31 cellular contexts compared by ENCODE assay signal in genomic region chr15:78917888-78918287, GRCh38.
"Had no signal": no experiment of that assay in that cellular context is flagged by ENCODE, and none has a peak within 500 bp of the region (broad histone marks: within the 10 kb centered on the region; RNA-seq: fewer than 3 reads in every experiment).

No MANE protein-coding gene starts in this region.

- ATAC-seq: activated CD8-positive, alpha-beta memory T cell treated with anti-CD3 and anti-CD28 coated beads, Interleukin-2, amount 10 ng/mL, durations not matched to agents 7 days and 5 days; activated CD8-positive, alpha-beta T cell treated with anti-CD3 and anti-CD28 coated beads, Interleukin-2, amount 10 ng/mL, durations not matched to agents 7 days and 5 days; activated naive CD4-positive, alpha-beta T cell treated with anti-CD3 and anti-CD28 coated beads, Interleukin-2, amount 50 U/mL, for 72 hours; gastrocnemius medialis; left colon; naive thymus-derived CD4-positive, alpha-beta T cell; stimulated activated memory B cell treated with anti-CD40 and anti-IgM and Interleukin-4, amounts not matched to agents 10 μg/mL and 1 μg/mL and 100 μg/mL, for 72 hours; stimulated activated naive CD8-positive, alpha-beta T cell treated with anti-CD3 and anti-CD28 coated beads, Interleukin-15, amount 100 ng/mL, for 72 hours; upper lobe of right lung had no signal

- FAIRE-seq: bronchial epithelial cell, endometrium, kidney, TTC549 had no signal

- H3K9me3 ChIP-seq: gastrocnemius medialis, upper lobe of right lung had no signal

- H3K27me3 Mint-ChIP-seq: activated CD4-positive, alpha-beta T cell treated with anti-CD3 and anti-CD28 coated beads, Interleukin-2, amount 10 ng/mL, durations not matched to agents 7 days and 5 days; activated CD8-positive, alpha-beta memory T cell treated with anti-CD3 and anti-CD28 coated beads, Interleukin-2, amount 10 ng/mL, durations not matched to agents 7 days and 5 days; central memory CD8-positive, alpha-beta T cell; naive thymus-derived CD4-positive, alpha-beta T cell; stimulated activated memory B cell treated with anti-CD40 and anti-IgM and Interleukin-4, amounts not matched to agents 10 μg/mL and 1 μg/mL and 100 μg/mL, for 72 hours; stimulated activated naive CD8-positive, alpha-beta T cell treated with anti-CD3 and anti-CD28 coated beads, Interleukin-15, amount 100 ng/mL, for 72 hours had no signal

- H3K4me3 ChIP-seq: gastrocnemius medialis, neural progenitor cell, smooth muscle cell, upper lobe of right lung had no signal

- H3K9me3 Mint-ChIP-seq: activated CD4-positive, alpha-beta T cell treated with anti-CD3 and anti-CD28 coated beads, Interleukin-2, amount 10 ng/mL, durations not matched to agents 7 days and 5 days; activated naive CD4-positive, alpha-beta T cell treated with anti-CD3 and anti-CD28 coated beads, Interleukin-2, amount 50 U/mL, for 72 hours; central memory CD8-positive, alpha-beta T cell; neural progenitor cell; stimulated activated memory B cell treated with anti-CD40 and anti-IgM and Interleukin-4, amounts not matched to agents 10 μg/mL and 1 μg/mL and 100 μg/mL, for 72 hours; stimulated activated naive CD8-positive, alpha-beta T cell treated with anti-CD3 and anti-CD28 coated beads, Interleukin-15, amount 100 ng/mL, for 72 hours had no signal

- H3K27ac ChIP-seq: neural progenitor cell, upper lobe of right lung, VCaP had no signal

- H3K36me3 ChIP-seq: neural progenitor cell had no signal

- H3K27ac Mint-ChIP-seq: activated CD4-positive, alpha-beta T cell treated with anti-CD3 and anti-CD28 coated beads, Interleukin-2, amount 10 ng/mL, durations not matched to agents 7 days and 5 days; activated CD8-positive, alpha-beta memory T cell treated with anti-CD3 and anti-CD28 coated beads, Interleukin-2, amount 10 ng/mL, durations not matched to agents 7 days and 5 days; activated CD8-positive, alpha-beta T cell treated with anti-CD3 and anti-CD28 coated beads, Interleukin-2, amount 10 ng/mL, durations not matched to agents 7 days and 5 days; activated naive CD4-positive, alpha-beta T cell treated with anti-CD3 and anti-CD28 coated beads, Interleukin-2, amount 50 U/mL, for 72 hours; neural progenitor cell; stimulated activated memory B cell treated with anti-CD40 and anti-IgM and Interleukin-4, amounts not matched to agents 10 μg/mL and 1 μg/mL and 100 μg/mL, for 72 hours; stimulated activated naive CD8-positive, alpha-beta T cell treated with anti-CD3 and anti-CD28 coated beads, Interleukin-15, amount 100 ng/mL, for 72 hours had no signal

- H3K4me1 ChIP-seq: neural progenitor cell had no signal

- H3K4me1 Mint-ChIP-seq: activated CD4-positive, alpha-beta T cell treated with anti-CD3 and anti-CD28 coated beads, Interleukin-2, amount 10 ng/mL, durations not matched to agents 7 days and 5 days had no signal

- DNase-seq: activated CD4-positive, alpha-beta T cell treated with anti-CD3 and anti-CD28 coated beads, Interleukin-2, amount 10 ng/mL, durations not matched to agents 7 days and 5 days; activated CD4-positive, CD25-positive, alpha-beta regulatory T cell treated with anti-CD3 and anti-CD28 coated beads, Interleukin-2, amount 50 U/mL, for 72 hours; activated CD8-positive, alpha-beta memory T cell treated with anti-CD3 and anti-CD28 coated beads, Interleukin-2, amount 10 ng/mL, durations not matched to agents 7 days and 5 days; activated CD8-positive, alpha-beta T cell treated with anti-CD3 and anti-CD28 coated beads, Interleukin-2, amount 10 ng/mL, durations not matched to agents 7 days and 5 days; activated naive CD4-positive, alpha-beta T cell; activated T-cell treated with anti-CD3 and anti-CD28 coated beads, Interleukin-2, amount 50 U/mL, for 48 hours; anterior cingulate cortex; effector CD8-positive, alpha-beta T cell; gastrocnemius medialis; hippocampal formation; kidney; left colon; midbrain; naive thymus-derived CD4-positive, alpha-beta T cell; occipital lobe; stimulated activated CD4-positive, alpha-beta T cell treated with anti-CD3 and anti-CD28 coated beads, Interleukin-1b, Interleukin-23, amount 100 ng/mL, for 48 hours; stimulated activated CD4-positive, alpha-beta T cell treated with anti-CD3 and anti-CD28 coated beads, Interleukin-4, amount 100 ng/mL, for 4 hours; stimulated activated CD8-positive, alpha-beta memory T cell treated with anti-CD3 and anti-CD28 coated beads, Interleukin-4, amount 100 ng/mL, for 48 hours; stimulated activated naive CD8-positive, alpha-beta T cell treated with anti-CD3 and anti-CD28 coated beads, Interleukin-15, amount 100 ng/mL, for 72 hours; substantia nigra; T-helper 1 cell; upper lobe of right lung had no signal

- H3K27me3 ChIP-seq: gastrocnemius medialis, neural progenitor cell, upper lobe of right lung had no signal

- H3K4me3 Mint-ChIP-seq: activated CD4-positive, alpha-beta T cell treated with anti-CD3 and anti-CD28 coated beads, Interleukin-2, amount 10 ng/mL, durations not matched to agents 7 days and 5 days; activated CD8-positive, alpha-beta memory T cell treated with anti-CD3 and anti-CD28 coated beads, Interleukin-2, amount 10 ng/mL, durations not matched to agents 7 days and 5 days; activated CD8-positive, alpha-beta T cell treated with anti-CD3 and anti-CD28 coated beads, Interleukin-2, amount 10 ng/mL, durations not matched to agents 7 days and 5 days; central memory CD8-positive, alpha-beta T cell; naive thymus-derived CD4-positive, alpha-beta T cell; neural progenitor cell; stimulated activated memory B cell treated with anti-CD40 and anti-IgM and Interleukin-4, amounts not matched to agents 10 μg/mL and 1 μg/mL and 100 μg/mL, for 72 hours; stimulated activated naive CD8-positive, alpha-beta T cell treated with anti-CD3 and anti-CD28 coated beads, Interleukin-15, amount 100 ng/mL, for 72 hours had no signal
